ENCODE assay signal across 9 cellular contexts in genomic region chr7:133790911-133791310, GRCh38.
"Had no signal": no experiment of that assay in that cellular context is flagged by ENCODE, and none has a peak within 500 bp of the region (broad histone marks: within the 10 kb centered on the region; RNA-seq: fewer than 3 reads in every experiment).

No MANE protein-coding gene starts in this region.

- ATAC-seq: HCT116 had no signal

- H3K27ac ChIP-seq: GM23248 had no signal

- DNase-seq: GM23248, GOT3, H7, H9, HCEC 1CT, HFFc6 had no signal

- H3K9me3 Mint-ChIP-seq: GM23338, H9, HFFc6 had no signal

- H3K27ac Mint-ChIP-seq: GM23338, H9, HFFc6 had no signal

- H3K36me3 ChIP-seq: HAP-1 had no signal

- H3K4me1 ChIP-seq: HAP-1 had no signal

- H3K4me3 Mint-ChIP-seq: GM23338, H9, HFFc6 had no signal

- H3K4me3 ChIP-seq: GM23248, GM23338, HAP-1 had no signal

- H3K9me3 ChIP-seq: HAP-1 had no signal
